Comparison of ENCODE assay signal across 9 cellular contexts in genomic region chr6:37019065-37019450, GRCh38. TPM values are rescaled to one million over a fixed set of nuclear protein-coding genes. Genes with fewer than 3 reads are reported as not detected.
DNase-seq lines count a peak whose midpoint lies in the region.
"Had no signal": no experiment of that assay in that cellular context is flagged by ENCODE, and none has a peak within 500 bp of the region (broad histone marks: within the 10 kb centered on the region; RNA-seq: fewer than 3 reads in every experiment).

No MANE protein-coding gene starts in this region.

- no peaks in the 10 kb centered on the region for H3K36me3 ChIP-seq in BLaER1

- peaks cover 36% of the 10 kb centered on the region for H3K4me1 ChIP-seq in BLaER1

- no peaks in the 10 kb centered on the region for H4K20me1 ChIP-seq in BLaER1

- peak overlapping the region; percentile 19; the same call in 1 of the 2 replicates for H3K27ac ChIP-seq in BLaER1

- no peaks in the 10 kb centered on the region for H3K9me3 ChIP-seq in BLaER1

- no peak overlapping the region for H3K4me3 ChIP-seq in BLaER1

- peak; percentile 38 for DNase-seq in HK-2 (ENCODE audit: unreplicated experiment)
- peak; percentile 33 for DNase-seq in RPMI7951 (ENCODE audit: low read depth)
- DNase-seq in kidney glomerular epithelial cell (lab: John Stamatoyannopoulos, UW), result peak; percentile 30
- no peak for DNase-seq in amniotic stem cell (lab: John Stamatoyannopoulos, UW)
- no peak for DNase-seq in activated gamma-delta T cell (lab: John Stamatoyannopoulos, UW)
- DNase-seq in HuH-7 (ENCODE audit: low spot score), result no peak
- no peak for DNase-seq in stimulated activated CD4-positive, alpha-beta T cell treated with anti-CD3 and anti-CD28 coated beads, Interleukin-2, amount 100 ng/mL, for 48 hours
- DNase-seq: H7 had no signal

- peak overlapping the region; percentile 3; the same call in 1 of the 2 replicates for H3K9ac ChIP-seq in BLaER1

- peak overlapping the region; percentile 61 for H3K4me2 ChIP-seq in BLaER1

- H3K27me3 ChIP-seq in BLaER1, result no peaks in the 10 kb centered on the region

RNA-seq across cellular contexts. Expression of gene FGD2, which starts 13.6 kb away (rescaled TPM):
- not detected in 2 replicates for total RNA-seq in RPMI7951 (2014; rRNA removed; shearing (Covaris generic))

RNA-seq across cellular contexts. Expression of gene MTCH1, which starts 33.1 kb away (rescaled TPM):
- 226 and 257 TPM in 2 replicates for total RNA-seq in RPMI7951 (2014; rRNA removed; shearing (Covaris generic))

Comparison
In these comparisons a context has a peak if more than half of its experiments do, and no peak if none do; other contexts are left out.
1. DNase-seq: peak in HK-2 (single experiment), RPMI7951 (single experiment) and kidney glomerular epithelial cell (single experiment); none in amniotic stem cell (single experiment), activated gamma-delta T cell (single experiment), HuH-7 (single experiment) and stimulated activated CD4-positive, alpha-beta T cell treated with anti-CD3 and anti-CD28 coated beads, Interleukin-2, amount 100 ng/mL, for 48 hours (0 of 2).